Comparison of ENCODE assay signal across 8 cellular contexts in the genomic region with DNA sequence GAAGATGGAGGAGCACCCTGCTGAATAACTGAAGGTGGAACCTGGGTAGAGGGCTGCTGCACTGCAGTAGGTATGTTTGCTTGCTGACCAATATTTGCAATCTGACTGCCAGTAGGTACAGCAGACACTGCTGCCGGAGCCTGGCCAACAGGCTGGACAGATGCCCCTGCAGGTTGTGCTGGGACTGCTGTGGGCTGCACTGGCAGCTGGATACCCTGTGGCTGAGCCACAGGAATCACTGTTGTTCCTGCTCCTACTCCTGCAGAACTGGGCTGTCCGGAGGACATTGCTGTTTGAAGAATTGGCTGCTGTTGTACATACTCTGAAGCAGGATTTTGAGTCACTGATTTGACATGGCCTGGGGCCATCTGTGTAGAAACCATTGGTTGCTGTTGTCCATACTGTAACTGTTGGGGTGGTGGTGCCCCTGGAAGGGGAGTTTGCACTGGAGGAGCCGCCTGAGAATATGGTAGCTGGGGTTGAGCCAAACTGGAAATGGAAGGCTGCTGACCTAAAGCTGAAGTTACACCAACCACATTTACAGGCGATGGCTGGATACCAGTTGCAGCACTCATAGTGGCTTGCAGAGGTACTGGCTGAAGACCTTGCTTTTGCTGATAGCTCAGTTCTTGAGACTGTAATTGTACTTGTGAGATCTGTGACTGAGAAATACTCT. TPM values are rescaled to one million over a fixed set of nuclear protein-coding genes. Genes with fewer than 3 reads are reported as not detected.
DNase-seq lines count a peak whose midpoint lies in the region; ATAC-seq and TF ChIP-seq lines count a peak whose summit lies in the region.

No MANE protein-coding gene starts in this region.

- intact Hi-C loops in natural killer cell (cut with micrococcal nuclease): loop anchor here (10.0 kb wide), 1 partner anchor 1579 kb away; a partner anchor contains a TSS

- H3K27me3 Mint-ChIP-seq in natural killer cell (ENCODE audit: low read depth in 2 of 2): no peaks in the 10 kb centered on the region
- no peaks in the 10 kb centered on the region for H3K27me3 Mint-ChIP-seq in natural killer cell treated with Interleukin-12 subunit alpha and Interleukin-12 subunit beta and Interleukin-15 and Interleukin-18, amount 100 ng/mL, for 72 hours
- H3K27me3 Mint-ChIP-seq in activated CD8-positive, alpha-beta memory T cell treated with anti-CD3 and anti-CD28 coated beads, Interleukin-2, amount 10 ng/mL, durations not matched to agents 7 days and 5 days: peaks cover 7% of the 10 kb centered on the region
- H3K27me3 Mint-ChIP-seq in activated T-cell treated with anti-CD3 and anti-CD28 coated beads, Interleukin-2, amount 50 U/mL, for 4 hours (ENCODE audit: low read depth): no peaks in the 10 kb centered on the region

- H3K4me3 Mint-ChIP-seq in natural killer cell: peak overlapping the region; percentile 31
- H3K4me3 Mint-ChIP-seq in natural killer cell treated with Interleukin-12 subunit alpha and Interleukin-12 subunit beta and Interleukin-15 and Interleukin-18, amount 100 ng/mL, for 72 hours: no peak overlapping the region
- no peak overlapping the region for H3K4me3 Mint-ChIP-seq in activated CD8-positive, alpha-beta memory T cell treated with anti-CD3 and anti-CD28 coated beads, Interleukin-2, amount 10 ng/mL, durations not matched to agents 7 days and 5 days
- H3K4me3 Mint-ChIP-seq in activated T-cell treated with anti-CD3 and anti-CD28 coated beads, Interleukin-2, amount 50 U/mL, for 4 hours: no peak overlapping the region

- no peaks in the 10 kb centered on the region for H3K9me3 ChIP-seq in OCI-LY3 (ENCODE audit: insufficient read depth, low read length)

- peaks cover 22% of the 10 kb centered on the region for H3K4me1 ChIP-seq in OCI-LY3 (ENCODE audit: low read length)

- H3K9me3 Mint-ChIP-seq in natural killer cell: no peaks in the 10 kb centered on the region
- no peaks in the 10 kb centered on the region for H3K9me3 Mint-ChIP-seq in natural killer cell treated with Interleukin-12 subunit alpha and Interleukin-12 subunit beta and Interleukin-15 and Interleukin-18, amount 100 ng/mL, for 72 hours
- H3K9me3 Mint-ChIP-seq in activated CD8-positive, alpha-beta memory T cell treated with anti-CD3 and anti-CD28 coated beads, Interleukin-2, amount 10 ng/mL, durations not matched to agents 7 days and 5 days (ENCODE audit: low read depth): no peaks in the 10 kb centered on the region
- H3K9me3 Mint-ChIP-seq in activated T-cell treated with anti-CD3 and anti-CD28 coated beads, Interleukin-2, amount 50 U/mL, for 4 hours: no peaks in the 10 kb centered on the region

- no peak overlapping the region for H3K27ac Mint-ChIP-seq in natural killer cell
- no peak overlapping the region for H3K27ac Mint-ChIP-seq in natural killer cell treated with Interleukin-12 subunit alpha and Interleukin-12 subunit beta and Interleukin-15 and Interleukin-18, amount 100 ng/mL, for 72 hours
- no peak overlapping the region for H3K27ac Mint-ChIP-seq in activated CD8-positive, alpha-beta memory T cell treated with anti-CD3 and anti-CD28 coated beads, Interleukin-2, amount 10 ng/mL, durations not matched to agents 7 days and 5 days

- peaks cover 13% of the 10 kb centered on the region for H3K36me3 ChIP-seq in OCI-LY3 (replicated peaks; ENCODE audit: low read depth, low read length)

- H3K27me3 ChIP-seq in OCI-LY3 (ENCODE audit: low read depth, low read length): no peaks in the 10 kb centered on the region

- no peak overlapping the region for H3K27ac ChIP-seq in OCI-LY3 (ENCODE audit: low read length)

- CTCF ChIA-PET in activated CD8-positive, alpha-beta memory T cell treated with anti-CD3 and anti-CD28 coated beads, Interleukin-2, amount 10 ng/mL, durations not matched to agents 7 days and 5 days (lab: Charles Lee): interaction anchor here (0.6 to 0.9 kb wide), 4 partner anchors 23 to 473 kb away, joined by 3 to 4 read pairs (median 3); no protein-coding TSS in a partner anchor

- peaks cover 23% of the 10 kb centered on the region for H3K79me2 ChIP-seq in OCI-LY3 (ENCODE audit: low read length)

- DNase-seq in natural killer cell (no peak), fibroblast of mammary gland (ENCODE audit: low read depth) (peak; percentile 46), skeletal muscle cell (ENCODE audit: low read depth) (peak; percentile 13)
- DNase-seq in natural killer cell treated with Interleukin-12 subunit alpha and Interleukin-12 subunit beta and Interleukin-15 and Interleukin-18, amount 100 ng/mL, for 72 hours (ENCODE audit: low spot score): no peak
- DNase-seq in activated CD8-positive, alpha-beta memory T cell treated with anti-CD3 and anti-CD28 coated beads, Interleukin-2, amount 10 ng/mL, durations not matched to agents 7 days and 5 days: no peak
- no peak for DNase-seq in activated T-cell treated with anti-CD3 and anti-CD28 coated beads, Interleukin-2, amount 50 U/mL, for 4 hours

- H2AFZ ChIP-seq in OCI-LY3 (ENCODE audit: low read depth, low read length): no peak overlapping the region

- H3K4me2 ChIP-seq in OCI-LY3 (ENCODE audit: low read length): no peak overlapping the region

- 0 out of 2 replicates have a peak, but pooled peaks cover 3% of the 10 kb centered on the region for H4K20me1 ChIP-seq in OCI-LY3 (ENCODE audit: insufficient read depth, low read length)

- H3K4me1 Mint-ChIP-seq in natural killer cell: peaks cover 44 to 52% of the 10 kb centered on the region in 2 donors
- peaks cover 31 to 35% of the 10 kb centered on the region in 2 donors for H3K4me1 Mint-ChIP-seq in natural killer cell treated with Interleukin-12 subunit alpha and Interleukin-12 subunit beta and Interleukin-15 and Interleukin-18, amount 100 ng/mL, for 72 hours (ENCODE audit: low read depth in 2 of 2)
- H3K4me1 Mint-ChIP-seq in activated CD8-positive, alpha-beta memory T cell treated with anti-CD3 and anti-CD28 coated beads, Interleukin-2, amount 10 ng/mL, durations not matched to agents 7 days and 5 days: peaks cover 34% of the 10 kb centered on the region
- peaks cover 53% of the 10 kb centered on the region for H3K4me1 Mint-ChIP-seq in activated T-cell treated with anti-CD3 and anti-CD28 coated beads, Interleukin-2, amount 50 U/mL, for 4 hours (ENCODE audit: low read depth)

- TF ChIP-seq CTCF in natural killer cell (IDR thresholded peaks at IDR 0.05): peak; percentile 14
- 0 out of 2 replicates have a peak, but pooled peaks have one; percentile 13 for TF ChIP-seq CTCF in OCI-LY3 (IDR thresholded peaks at IDR 0.05; ENCODE audit: low read depth, low read length)
- TF ChIP-seq CTCF in fibroblast of mammary gland (conservative IDR thresholded peaks at IDR 0.05; ENCODE audit: control insufficient read depth, insufficient read depth, low read depth, low read length): peak; percentile 46

- no peak overlapping the region for H3K4me3 ChIP-seq in OCI-LY3 (ENCODE audit: low read length)
- H3K4me3 ChIP-seq in fibroblast of mammary gland (ENCODE audit: control insufficient read depth, low read depth, low read length): no peak overlapping the region
- H3K4me3 ChIP-seq in skeletal muscle cell (ENCODE audit: low read depth, low read length): peak overlapping the region; percentile 12

- H3K36me3 Mint-ChIP-seq in natural killer cell: no peaks in the 10 kb centered on the region
- no peaks in the 10 kb centered on the region for H3K36me3 Mint-ChIP-seq in natural killer cell treated with Interleukin-12 subunit alpha and Interleukin-12 subunit beta and Interleukin-15 and Interleukin-18, amount 100 ng/mL, for 72 hours
- peaks cover 11% of the 10 kb centered on the region for H3K36me3 Mint-ChIP-seq in activated CD8-positive, alpha-beta memory T cell treated with anti-CD3 and anti-CD28 coated beads, Interleukin-2, amount 10 ng/mL, durations not matched to agents 7 days and 5 days
- H3K36me3 Mint-ChIP-seq in activated T-cell treated with anti-CD3 and anti-CD28 coated beads, Interleukin-2, amount 50 U/mL, for 4 hours (ENCODE audit: insufficient read depth): no peaks in the 10 kb centered on the region

- ATAC-seq in natural killer cell (no peak), GM21529 (IDR thresholded peaks at IDR 0.05; ENCODE audit: unreplicated experiment) (no peak)
- ATAC-seq in natural killer cell treated with Interleukin-12 subunit alpha and Interleukin-12 subunit beta and Interleukin-15 and Interleukin-18, amount 100 ng/mL, for 72 hours: no peak
- ATAC-seq in activated CD8-positive, alpha-beta memory T cell treated with anti-CD3 and anti-CD28 coated beads, Interleukin-2, amount 10 ng/mL, durations not matched to agents 7 days and 5 days: no peak
- ATAC-seq in activated T-cell treated with anti-CD3 and anti-CD28 coated beads, Interleukin-2, amount 50 U/mL, for 4 hours: no peak

- H3K9ac ChIP-seq in OCI-LY3 (ENCODE audit: low read length): no peak overlapping the region

RNA-seq across cellular contexts. Expression of a gene that starts 2.2 kb away (rescaled TPM):
- 10 to 100 TPM; 44.3 to 54.4 (median 44.6) TPM for total RNA-seq in natural killer cell
- 10 to 100 TPM in 1 of 2 donors, 1 to 10 TPM in 1; 6.4 to 13.2 TPM for total RNA-seq in natural killer cell treated with Interleukin-12 subunit alpha and Interleukin-12 subunit beta and Interleukin-15 and Interleukin-18, amount 100 ng/mL, for 72 hours
- total RNA-seq in activated CD8-positive, alpha-beta memory T cell treated with anti-CD3 and anti-CD28 coated beads, Interleukin-2, amount 10 ng/mL, durations not matched to agents 7 days and 5 days: 10 to 100 TPM in 1 of 2 experiments, 1 to 10 TPM in 1; 8.0 to 17.9 TPM
- total RNA-seq in activated T-cell treated with anti-CD3 and anti-CD28 coated beads, Interleukin-2, amount 50 U/mL, for 4 hours: 1 to 10 TPM; 3.9 to 5.6 (median 4.8) TPM

Comparison
In these comparisons a context has a peak if more than half of its experiments do, and no peak if none do; other contexts are left out.
1. DNase-seq: peak in fibroblast of mammary gland (single experiment) and skeletal muscle cell (single experiment); none in natural killer cell (single experiment), natural killer cell treated with Interleukin-12 subunit alpha and Interleukin-12 subunit beta and Interleukin-15 and Interleukin-18, amount 100 ng/mL, for 72 hours (single experiment), activated CD8-positive, alpha-beta memory T cell treated with anti-CD3 and anti-CD28 coated beads, Interleukin-2, amount 10 ng/mL, durations not matched to agents 7 days and 5 days (single experiment) and activated T-cell treated with anti-CD3 and anti-CD28 coated beads, Interleukin-2, amount 50 U/mL, for 4 hours (single experiment).
2. Peak in every context shown above with its lines, with median percentiles within 50 percentile points of each other: CTCF ChIP-seq.